ENCODE assay signal across 8 cellular contexts in the genomic region with DNA sequence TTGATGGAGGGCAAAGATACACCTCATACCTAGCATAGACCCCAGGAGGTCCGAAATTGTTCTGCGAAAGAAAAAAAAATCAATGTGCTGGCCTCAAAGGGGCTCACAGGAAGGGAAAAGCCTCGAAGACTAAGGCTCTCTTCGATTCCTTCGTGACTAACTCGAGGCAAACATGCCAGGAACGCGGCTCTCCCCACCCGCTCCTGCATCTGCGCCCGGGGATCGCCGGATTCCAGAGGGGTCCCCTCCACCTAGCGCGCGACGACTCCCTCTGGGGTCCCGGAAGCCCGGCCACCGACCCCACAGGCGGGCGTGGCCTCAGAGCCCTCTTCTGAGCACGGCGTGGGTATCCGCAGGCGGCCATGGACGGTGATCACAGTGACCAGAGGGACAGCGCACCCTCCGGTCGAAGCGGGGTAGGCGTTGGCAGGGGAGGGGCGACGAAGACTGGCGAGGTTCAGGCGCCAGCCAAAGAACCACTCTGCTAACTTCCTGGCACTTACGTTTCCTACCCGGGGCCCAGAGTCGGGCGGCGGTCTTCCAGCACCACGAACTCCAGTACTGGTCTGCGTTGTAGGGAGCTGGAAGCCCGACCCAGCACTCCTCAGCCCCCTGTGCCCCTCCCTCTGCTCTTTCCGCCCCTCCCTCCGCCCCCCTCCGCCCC. TPM values are rescaled to one million over a fixed set of nuclear protein-coding genes. Genes with fewer than 3 reads are reported as not detected.
A peak's percentile ranks its signal among the peaks of the same experiment; 100 is the strongest.
DNase-seq lines count a peak whose midpoint lies in the region; ATAC-seq, FAIRE-seq and TF ChIP-seq lines count a peak whose summit lies in the region.

No MANE protein-coding gene starts in this region.

- intact Hi-C loops in Caco-2 (cut with micrococcal nuclease; ENCODE audit: unreplicated experiment) (loop anchor here (10.0 kb wide), 1 partner anchor 252 kb away; the partner anchor contains the start of gene GOLM2), left cardiac atrium (cut with DNase I) (no loop called here), pancreas (cut with DNase I) (no loop called here)

- FAIRE-seq in pancreas (lab: Jason Lieb, UNC): no peak

- H3K27ac Mint-ChIP-seq in Caco-2 (ENCODE audit: unreplicated experiment): peak overlapping the region; percentile 90
- peak overlapping the region; percentile 96 for H3K27ac Mint-ChIP-seq in activated naive CD8-positive, alpha-beta T cell treated with anti-CD3 and anti-CD28 coated beads, Interleukin-2, amount 50 U/mL, for 24 hours

- BruUV-seq in Caco-2 (replicated peaks; lab: Mats Ljungman, UMichigan): no TSS peak

- H3K9me3 Mint-ChIP-seq in Caco-2 (ENCODE audit: unreplicated experiment): no peaks in the 10 kb centered on the region
- H3K9me3 Mint-ChIP-seq in activated naive CD8-positive, alpha-beta T cell treated with anti-CD3 and anti-CD28 coated beads, Interleukin-2, amount 50 U/mL, for 24 hours: no peaks in the 10 kb centered on the region

- CTCF ChIA-PET in Caco-2 (lab: Charles Lee): interaction anchor here (0.6 to 1.3 kb wide), 8 partner anchors 10 to 633 kb away, joined by 3 to 8 read pairs (median 4); partner anchors contain the start of gene CTDSPL2

- H3K4me1 Mint-ChIP-seq in Caco-2 (ENCODE audit: low read depth, unreplicated experiment): peaks cover 12% of the 10 kb centered on the region
- peaks cover 45% of the 10 kb centered on the region for H3K4me1 Mint-ChIP-seq in activated naive CD8-positive, alpha-beta T cell treated with anti-CD3 and anti-CD28 coated beads, Interleukin-2, amount 50 U/mL, for 24 hours

- H3K27ac ChIP-seq in pancreas: peak overlapping the region; percentile 93 to 99 (median 98)

- H3K36me3 Mint-ChIP-seq in Caco-2 (ENCODE audit: insufficient read depth, unreplicated experiment): peaks cover 84% of the 10 kb centered on the region
- peaks cover 33% of the 10 kb centered on the region for H3K36me3 Mint-ChIP-seq in activated naive CD8-positive, alpha-beta T cell treated with anti-CD3 and anti-CD28 coated beads, Interleukin-2, amount 50 U/mL, for 24 hours (ENCODE audit: low read depth)

- peak; percentile 89 to 90 for DNase-seq in Caco-2
- peak; percentile 87 for DNase-seq in NCI-H226
- DNase-seq in activated naive CD8-positive, alpha-beta T cell treated with anti-CD3 and anti-CD28 coated beads, Interleukin-2, amount 50 U/mL, for 24 hours: peak; percentile 76
- peak; percentile 89 for DNase-seq in left cardiac atrium
- DNase-seq in pancreas: peak; percentile 86 to 94 (median 88)
- DNase-seq in NK-92 treated with Interleukin-12 subunit alpha and Interleukin-12 subunit beta, amount 100 ng/mL, for 24 hours (lab: John Stamatoyannopoulos, UW): no peak

- WGBS in pancreas, 2 donors: 0 to 1% methylated on average over 41 to 45 of the region's 47 CpGs

- peak overlapping the region; percentile 94 for H3K4me3 Mint-ChIP-seq in Caco-2 (ENCODE audit: unreplicated experiment)
- peak overlapping the region; percentile 97 for H3K4me3 Mint-ChIP-seq in activated naive CD8-positive, alpha-beta T cell treated with anti-CD3 and anti-CD28 coated beads, Interleukin-2, amount 50 U/mL, for 24 hours

- H3K4me3 ChIP-seq in Caco-2 (ENCODE audit: low read depth, low read length): peak overlapping the region; percentile 82
- H3K4me3 ChIP-seq in pancreas: peak overlapping the region; percentile 64 to 95 (median 79)

- peak in 1 of 2 experiments; percentile 54 for TF ChIP-seq CTCF in Caco-2 (IDR thresholded peaks at IDR 0.05; ENCODE audit: insufficient read depth in 1 of 2, low read depth in 1 of 2, low read length in 1 of 2, severe bottlenecking in 1 of 2, unreplicated experiment in 1 of 2)
- peak in 3 of 4 donors; percentile 19 to 35 (median 21) for TF ChIP-seq CTCF in pancreas (IDR thresholded peaks at IDR 0.05)

- H3K4me1 ChIP-seq in Caco-2 (peaks cover 4% of the 10 kb centered on the region; the same call in 1 of the 2 replicates), pancreas (peaks cover 13 to 30% (median 22%) of the 10 kb centered on the region in 3 donors)

- in situ Hi-C loops in GM18951 (cut with MboI; ENCODE audit: low sequenced_read_pairs, unreplicated experiment): no loop called here

- no peaks in the 10 kb centered on the region for H3K9me3 ChIP-seq in Caco-2
- H3K9me3 ChIP-seq in pancreas: no peaks in the 10 kb centered on the region

- peak; percentile 64 for TF ChIP-seq POLR2A in GM18951 (IDR thresholded peaks at IDR 0.05; ENCODE audit: extremely low read depth, insufficient read depth, insufficient read length)

- ATAC-seq in HG03095 (IDR thresholded peaks at IDR 0.05; ENCODE audit: unreplicated experiment): peak; percentile 41
- peak; percentile 71 for ATAC-seq in activated naive CD8-positive, alpha-beta T cell treated with anti-CD3 and anti-CD28 coated beads, Interleukin-2, amount 50 U/mL, for 24 hours
- ATAC-seq in left cardiac atrium: peak; percentile 83 to 88
- peak; percentile 73 to 91 (median 84) for ATAC-seq in pancreas

- H3K27me3 ChIP-seq in Caco-2 (replicated peaks; ENCODE audit: control insufficient read depth, insufficient read depth, low read length) (no peaks in the 10 kb centered on the region), pancreas (no peaks in the 10 kb centered on the region)

- POLR2A ChIA-PET in Caco-2 (lab: Charles Lee): interaction anchor here (0.5 to 1.4 kb wide), 10 partner anchors 8 to 727 kb away, joined by 3 to 13 read pairs (median 4); partner anchors contain the start of genes B2M, GOLM2 and PATL2

- no peaks in the 10 kb centered on the region for H3K27me3 Mint-ChIP-seq in Caco-2 (ENCODE audit: insufficient read depth, unreplicated experiment)
- H3K27me3 Mint-ChIP-seq in activated naive CD8-positive, alpha-beta T cell treated with anti-CD3 and anti-CD28 coated beads, Interleukin-2, amount 50 U/mL, for 24 hours: no peaks in the 10 kb centered on the region

- H3K36me3 ChIP-seq in Caco-2 (ENCODE audit: control insufficient read depth, insufficient read depth, low read length): no peaks in the 10 kb centered on the region
- H3K36me3 ChIP-seq in pancreas: peaks cover 0 to 5% (median 0%) of the 10 kb centered on the region in 3 donors

RNA-seq across cellular contexts. Expression of gene EIF3J, which starts 0.5 kb away (rescaled TPM):
- total RNA-seq in Caco-2 (2022): 179 and 182 TPM in 2 replicates
- 10 to 100 TPM; 59.3 to 77.0 TPM for total RNA-seq in left cardiac atrium
- total RNA-seq in pancreas: 10 to 100 TPM; 37.8 to 88.2 (median 58.7) TPM
- 10 to 100 TPM; 21.0 to 29.1 TPM for polyA plus RNA-seq in pancreas
